8 cellular contexts compared by ENCODE assay signal in genomic region chr12:29783773-29784666, GRCh38. TPM values are rescaled to one million over a fixed set of nuclear protein-coding genes. Genes with fewer than 3 reads are reported as not detected.
A peak's percentile ranks its signal among the peaks of the same experiment; 100 is the strongest.
DNase-seq lines count a peak whose midpoint lies in the region; ATAC-seq, FAIRE-seq and TF ChIP-seq lines count a peak whose summit lies in the region.

Gene TMTC1 (minus strand): TSS chr12:29783942. CDS start chr12:29783751, 191 bp downstream.

- no peak within 1 kb of the TSS for H3K4me3 Mint-ChIP-seq in immature natural killer cell

- peak within 1 kb of the TSS; percentile 87 for H3K4me2 ChIP-seq in smooth muscle cell

- FAIRE-seq in kidney (lab: Jason Lieb, UNC) = no peak

- H3K4me3 ChIP-seq in kidney (ENCODE audit: low read length in 2 of 2) (peak within 1 kb of the TSS; percentile 77 to 83), smooth muscle cell (peak within 1 kb of the TSS; percentile 63)

- H3K4me1 ChIP-seq in kidney (ENCODE audit: control insufficient read depth in 1 of 2, insufficient read depth in 1 of 2, low read depth in 1 of 2, low read length in 2 of 2) = peaks cover 0 to 3% of the 10 kb centered on the region in 2 donors
- peaks cover 15% of the 10 kb centered on the region for H3K4me1 ChIP-seq in smooth muscle cell (ENCODE audit: low read depth)

- no peak for ATAC-seq in GM18861 (IDR thresholded peaks at IDR 0.05; ENCODE audit: unreplicated experiment)

- H2AFZ ChIP-seq in smooth muscle cell (ENCODE audit: low read depth) = peak within 1 kb of the TSS; percentile 87

- peaks cover 13% of the 10 kb centered on the region for H3K27me3 ChIP-seq in smooth muscle cell (ENCODE audit: low read depth)

- no peak within 1 kb of the TSS for H3K27ac Mint-ChIP-seq in immature natural killer cell

- peak within 1 kb of the TSS; percentile 61 to 68 for H3K9ac ChIP-seq in kidney (ENCODE audit: low read length in 2 of 2)
- peak within 1 kb of the TSS; percentile 7 for H3K9ac ChIP-seq in smooth muscle cell (ENCODE audit: low read depth)

- peaks cover 11% of the 10 kb centered on the region for H3K79me2 ChIP-seq in smooth muscle cell (ENCODE audit: low read depth)

- H3K9me3 ChIP-seq in kidney (ENCODE audit: control insufficient read depth in 1 of 2, low read length in 2 of 2) (peaks cover 0 to 6% of the 10 kb centered on the region in 2 donors), smooth muscle cell (replicated peaks; ENCODE audit: low read depth) (no peaks in the 10 kb centered on the region)

- no peaks in the 10 kb centered on the region for H3K36me3 Mint-ChIP-seq in immature natural killer cell

- H4K20me1 ChIP-seq in smooth muscle cell (ENCODE audit: low read depth) = no peaks in the 10 kb centered on the region

- no peaks in the 10 kb centered on the region for H3K4me1 Mint-ChIP-seq in immature natural killer cell

- TF ChIP-seq CTCF in kidney (IDR thresholded peaks at IDR 0.05; ENCODE audit: borderline replicate concordance, extremely low read depth, insufficient read depth) (no peak), smooth muscle cell (IDR thresholded peaks at IDR 0.05; ENCODE audit: borderline replicate concordance, insufficient read depth, poor library complexity, severe bottlenecking) (no peak)

- peak; percentile 19 for TF ChIP-seq POLR2A in GM19193 (IDR thresholded peaks at IDR 0.05; ENCODE audit: extremely low read depth, insufficient read depth, insufficient read length)

- peaks cover 4 to 23% (median 6%) of the 10 kb centered on the region in 6 donors for H3K9me3 Mint-ChIP-seq in immature natural killer cell

- peaks cover 6 to 10% (median 9%) of the 10 kb centered on the region in 3 donors for H3K27me3 Mint-ChIP-seq in immature natural killer cell (ENCODE audit: low read depth in 3 of 3)

- intact Hi-C loops in kidney (cut with DNase I) = no loop called here

- H3K27ac ChIP-seq in caudate nucleus (ENCODE audit: low read depth, low read length) (peak within 1 kb of the TSS; percentile 82), kidney (ENCODE audit: low read depth in 2 of 2, low read length in 2 of 2) (peak within 1 kb of the TSS; percentile 56 to 81), smooth muscle cell (ENCODE audit: low read depth) (peak within 1 kb of the TSS; percentile 31)

- no peaks in the 10 kb centered on the region for H3K36me3 ChIP-seq in kidney (ENCODE audit: control insufficient read depth in 1 of 2, insufficient read depth in 2 of 2, low read length in 2 of 2)
- H3K36me3 ChIP-seq in smooth muscle cell (ENCODE audit: low read depth) = peaks cover 5% of the 10 kb centered on the region

- DNase-seq in AG08395 (ENCODE audit: low spot score) (peak; percentile 49), NCI-H226 (peak; percentile 28), caudate nucleus (lab: John Stamatoyannopoulos, UW) (peak in 53 of 61 donors; percentile 33 to 87 (median 65)), kidney (peak; percentile 89), smooth muscle cell (lab: John Stamatoyannopoulos, UW; ENCODE audit: unreplicated experiment) (peak; percentile 61), immature natural killer cell (no peak)

- WGBS in smooth muscle cell (ENCODE audit: low lambda C conversion rate) = 1% methylated on average over 39 of the region's 87 CpGs

- no peaks in the 10 kb centered on the region for H3F3A ChIP-seq in smooth muscle cell (ENCODE audit: low read depth)

RNA-seq across cellular contexts. Expression of gene TMTC1, which starts in this region (rescaled TPM):
- 58.8 TPM for total RNA-seq in kidney
- 10.9 TPM for polyA plus RNA-seq in kidney (ENCODE audit: insufficient read depth, low read depth, low replicate concordance)
- total RNA-seq in smooth muscle cell = 8.7 and 10.0 TPM in 2 replicates
- 3.4 and 3.5 TPM in 2 replicates for polyA plus RNA-seq in smooth muscle cell
- not detected for polyA plus RNA-seq in immature natural killer cell

Comparison
In these comparisons a context has a peak if more than half of its experiments do, and no peak if none do; other contexts are left out.
1. DNase-seq: peak in AG08395 (single experiment), NCI-H226 (single experiment), caudate nucleus (53 of 61), kidney (single experiment) and smooth muscle cell (single experiment); none in immature natural killer cell (0 of 3).
2. H3K27ac ChIP-seq: peak in every context shown above with its lines; median percentile 82 in caudate nucleus; 68 in kidney; 31 in smooth muscle cell.